Comparison of ENCODE assay signal across 8 cellular contexts in the genomic region with DNA sequence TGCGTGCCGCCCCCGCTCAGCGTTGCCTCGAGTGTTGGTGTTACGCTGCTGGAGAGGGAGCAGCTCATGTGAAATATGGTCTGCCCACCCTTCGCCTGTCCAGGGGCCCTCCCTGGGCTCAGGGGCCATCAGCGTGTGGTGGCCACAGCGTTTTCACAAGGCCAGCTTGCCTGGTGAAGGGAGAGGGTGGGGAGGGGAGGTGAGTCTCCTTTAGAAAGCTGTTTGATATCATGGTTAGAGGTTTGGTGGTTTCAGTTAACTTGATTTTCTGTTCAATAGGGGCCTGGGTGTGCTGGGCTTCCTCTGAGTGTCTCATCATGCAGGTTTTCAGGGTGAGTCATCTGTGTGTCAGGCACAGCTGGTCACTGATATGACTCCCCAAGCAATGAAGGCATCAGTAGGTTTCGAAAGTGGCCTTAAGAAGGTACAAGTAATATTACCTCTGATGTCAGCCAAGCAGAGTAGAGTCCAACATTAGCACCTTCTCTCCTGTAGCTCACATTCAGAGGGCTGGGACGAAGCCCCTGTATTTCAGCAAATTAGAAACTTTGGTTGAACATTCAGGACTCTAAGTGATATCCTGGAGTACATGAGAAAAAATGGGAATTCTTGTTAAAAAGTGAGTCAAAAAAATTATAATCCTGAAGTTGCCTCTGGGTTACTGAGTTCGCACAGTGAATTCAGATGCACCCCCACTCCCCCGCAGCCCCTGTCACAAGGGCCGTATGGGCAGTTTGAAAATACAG.
DNase-seq lines count a peak whose midpoint lies in the region; ATAC-seq, FAIRE-seq and TF ChIP-seq lines count a peak whose summit lies in the region.

No MANE protein-coding gene starts in this region.

- H2AK9ac ChIP-seq in IMR-90 (replicated peaks; ENCODE audit: low read depth, low read length, poor library complexity), result peak overlapping the region; percentile 62

- 53% methylated on average over 4 of the region's 14 CpGs; no CpG with 5 or more reads in 1 of the 2 experiments for WGBS in IMR-90 (ENCODE audit: extremely low coverage in 2 of 2, insufficient read length in 1 of 2), 2 experiments

- TF ChIP-seq RAD21 in IMR-90 (IDR thresholded peaks at IDR 0.05; ENCODE audit: low read length), result peak; percentile 7; the same call in 1 of the 2 replicates

- CTCF ChIA-PET in IMR-90 (lab: Yijun Ruan, JAX), result no interaction called here

- peak overlapping the region; percentile 41 for H3K4me2 ChIP-seq in IMR-90 (ENCODE audit: low read depth, low read length)

- DNase-seq in GM12891 (ENCODE audit: insufficient read length, low spot score) (no peak), IMR-90 (peak; percentile 98), astrocyte of the hippocampus (ENCODE audit: low read depth, low spot score) (peak; percentile 88), memory B cell (ENCODE audit: low spot score in 2 of 2) (no peak), HAP-1 (ENCODE audit: low spot score in 2 of 2) (no peak), epidermal melanocyte (ENCODE audit: insufficient read length, low spot score) (no peak)

- H3K14ac ChIP-seq in IMR-90 (replicated peaks; ENCODE audit: low read depth, low read length), result peak overlapping the region; percentile 34; the same call in 1 of the 2 replicates

- peak overlapping the region; percentile 4; the same call in 1 of the 2 replicates for H3K23ac ChIP-seq in IMR-90 (ENCODE audit: low read depth, low read length)

- ATAC-seq in IMR-90 (ENCODE audit: low read depth), result peak; percentile 92
- ATAC-seq in memory B cell (ENCODE audit: low read depth), result no peak
- ATAC-seq in HG02642 (IDR thresholded peaks at IDR 0.05; ENCODE audit: poor library complexity, unreplicated experiment), result no peak
- no peak for ATAC-seq in HG03432 (IDR thresholded peaks at IDR 0.05; ENCODE audit: unreplicated experiment)

- H2BK120ac ChIP-seq in IMR-90 (ENCODE audit: low read depth, low read length), result peak overlapping the region; percentile 76

- peak overlapping the region; percentile 81 for H3K27ac ChIP-seq in IMR-90 (ENCODE audit: insufficient read depth, low read length)

- TF ChIP-seq CTCF in IMR-90 (conservative IDR thresholded peaks at IDR 0.05; ENCODE audit: low read depth, low read length), result no peak

- peaks cover 21% of the 10 kb centered on the region for H3K4me1 Mint-ChIP-seq in memory B cell

- H3K27me3 Mint-ChIP-seq in memory B cell, result no peaks in the 10 kb centered on the region

- in situ Hi-C loops in IMR-90 (cut with MboI; ENCODE audit: low sequenced_read_pairs) (no loop called here), HAP-1 (cut with MboI; ENCODE audit: low sequenced_read_pairs) (no loop called here)

- no peak overlapping the region for H3K9ac ChIP-seq in IMR-90 (ENCODE audit: low read depth, low read length)

- POLR2A ChIA-PET in IMR-90 (lab: Charles Lee; ENCODE audit: unreplicated experiment), result interaction anchor here (1.0 kb wide), 1 partner anchor 56 kb away, joined by 4 read pairs; no protein-coding TSS in a partner anchor

- peak; percentile 31 for FAIRE-seq in GM12891 (lab: Jason Lieb, UNC)

- peak overlapping the region; percentile 16 for H3K18ac ChIP-seq in IMR-90 (ENCODE audit: low read depth, low read length)

- peaks cover 10% of the 10 kb centered on the region for H4K20me1 ChIP-seq in IMR-90 (ENCODE audit: insufficient read depth, low read length)

- TF ChIP-seq POLR2A in GM12891 (IDR thresholded peaks at IDR 0.05; ENCODE audit: low read depth, low read length) (no peak), IMR-90 (IDR thresholded peaks at IDR 0.05; ENCODE audit: low read depth, low read length) (no peak)

- H3K56ac ChIP-seq in IMR-90 (ENCODE audit: extremely low read depth, insufficient read depth, low read length), result no peak overlapping the region

- peak overlapping the region; percentile 90 for H2AK5ac ChIP-seq in IMR-90 (ENCODE audit: low read depth, low read length)

- H2BK15ac ChIP-seq in IMR-90 (ENCODE audit: low read depth, low read length), result peak overlapping the region; percentile 62; the same call in 1 of the 3 replicates

- peak overlapping the region; percentile 40 for H3K27ac Mint-ChIP-seq in memory B cell

- H3K9me1 ChIP-seq in IMR-90 (ENCODE audit: insufficient read depth, low read length), result peaks cover 23% of the 10 kb centered on the region

- dilution Hi-C loops in IMR-90 (cut with HindIII; ENCODE audit: low sequenced_read_pairs, unreplicated experiment), result no loop called here

- peak overlapping the region; percentile 82 for H2BK5ac ChIP-seq in IMR-90 (ENCODE audit: low read depth, low read length, poor library complexity, severe bottlenecking)

- intact Hi-C loops in IMR-90 (cut with micrococcal nuclease), result loop anchor here (1.0 kb wide), 1 partner anchor 18 kb away; no protein-coding TSS in a partner anchor

- no peaks in the 10 kb centered on the region for H3K9me3 ChIP-seq in IMR-90 (ENCODE audit: control insufficient read depth, insufficient read depth, low read length)
- no peaks in the 10 kb centered on the region for H3K9me3 ChIP-seq in HAP-1

- H3K4me1 ChIP-seq in IMR-90 (ENCODE audit: control insufficient read depth, insufficient read depth, low read length) (peaks cover 23% of the 10 kb centered on the region), HAP-1 (no peaks in the 10 kb centered on the region)

- H3K4me3 ChIP-seq in IMR-90 (ENCODE audit: insufficient read depth, low read depth, low read length) (no peak overlapping the region), HAP-1 (no peak overlapping the region)

- H4K91ac ChIP-seq in IMR-90 (ENCODE audit: insufficient read depth, low read depth, low read length), result peak overlapping the region; percentile 61

- H2AFZ ChIP-seq in IMR-90 (replicated peaks; ENCODE audit: low read length, poor library complexity), result peak overlapping the region; percentile 81

- no peak overlapping the region for H4K5ac ChIP-seq in IMR-90 (ENCODE audit: low read depth, low read length)

- H2BK20ac ChIP-seq in IMR-90 (ENCODE audit: low read depth, low read length), result peak overlapping the region; percentile 6; the same call in 1 of the 2 replicates

- peak overlapping the region; percentile 71 for H3K4ac ChIP-seq in IMR-90 (ENCODE audit: low read depth, low read length)

- no TSS peak for BruUV-seq in IMR-90 (replicated peaks; lab: Mats Ljungman, UMichigan)

- H3K36me3 Mint-ChIP-seq in memory B cell, result peaks cover 28% of the 10 kb centered on the region

- no peaks in the 10 kb centered on the region for H3K9me3 Mint-ChIP-seq in memory B cell

- H3K79me1 ChIP-seq in IMR-90 (ENCODE audit: low read depth in 1 of 2, low read length in 2 of 2), result peaks cover 17 to 47% of the 10 kb centered on the region in 2 experiments; a peak in 3 of 4 replicates

- no peak overlapping the region for H3K4me3 Mint-ChIP-seq in memory B cell

- H3K27me3 ChIP-seq in IMR-90 (ENCODE audit: control insufficient read depth, insufficient read depth, low read length) (no peaks in the 10 kb centered on the region), HAP-1 (ENCODE audit: low read depth) (no peaks in the 10 kb centered on the region)

- H3K36me3 ChIP-seq in IMR-90 (ENCODE audit: control insufficient read depth, insufficient read depth, low read length) (no peaks in the 10 kb centered on the region), HAP-1 (replicated peaks) (no peaks in the 10 kb centered on the region)

- peak overlapping the region; percentile 10 to 44; a peak in 2 of 4 replicates for H4K8ac ChIP-seq in IMR-90 (ENCODE audit: low read depth in 2 of 2, low read length in 2 of 2)

TF ChIP-seq in GM12891, 5 proteins besides CTCF, POLR2A, EP300 and RAD21:
- TF ChIP-seq TAF1 (IDR thresholded peaks at IDR 0.05; ENCODE audit: low read depth, low read length) (no peak), POU2F2 (IDR thresholded peaks at IDR 0.05; ENCODE audit: low read depth, low read length) (no peak), POLR2AphosphoS5 (IDR thresholded peaks at IDR 0.05; ENCODE audit: low read depth, low read length) (no peak), PAX5 (IDR thresholded peaks at IDR 0.05; ENCODE audit: insufficient read depth, low read length, severe bottlenecking) (no peak), SPI1 (IDR thresholded peaks at IDR 0.05; ENCODE audit: low read depth, low read length) (no peak)

TF ChIP-seq in IMR-90, 13 proteins besides CTCF, POLR2A, EP300 and RAD21:
- peak; percentile 80 for TF ChIP-seq CEBPB (IDR thresholded peaks at IDR 0.05; ENCODE audit: low read depth, low read length)
- TF ChIP-seq MAZ (IDR thresholded peaks at IDR 0.05; ENCODE audit: borderline replicate concordance, low read depth, low read length), result 0 out of 2 replicates have a peak, but pooled peaks have one; percentile 19
- no peak for TF ChIP-seq NFE2L2 (IDR thresholded peaks at IDR 0.05; ENCODE audit: low read depth, low read length)
- TF ChIP-seq, protein P1, sequence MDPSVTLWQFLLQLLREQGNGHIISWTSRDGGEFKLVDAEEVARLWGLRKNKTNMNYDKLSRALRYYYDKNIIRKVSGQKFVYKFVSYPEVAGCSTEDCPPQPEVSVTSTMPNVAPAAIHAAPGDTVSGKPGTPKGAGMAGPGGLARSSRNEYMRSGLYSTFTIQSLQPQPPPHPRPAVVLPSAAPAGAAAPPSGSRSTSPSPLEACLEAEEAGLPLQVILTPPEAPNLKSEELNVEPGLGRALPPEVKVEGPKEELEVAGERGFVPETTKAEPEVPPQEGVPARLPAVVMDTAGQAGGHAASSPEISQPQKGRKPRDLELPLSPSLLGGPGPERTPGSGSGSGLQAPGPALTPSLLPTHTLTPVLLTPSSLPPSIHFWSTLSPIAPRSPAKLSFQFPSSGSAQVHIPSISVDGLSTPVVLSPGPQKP (IDR thresholded peaks at IDR 0.05; ENCODE audit: borderline replicate concordance, low read depth, low read length), result no peak
- no peak for TF ChIP-seq MAFK (IDR thresholded peaks at IDR 0.05; ENCODE audit: low read depth, low read length)
- TF ChIP-seq RFX5 (IDR thresholded peaks at IDR 0.05; ENCODE audit: low read depth, low read length), result no peak
- peak; percentile 97 for TF ChIP-seq FOS (IDR thresholded peaks at IDR 0.05; ENCODE audit: low read depth, low read length)
- peak; percentile 58 for TF ChIP-seq RCOR1 (IDR thresholded peaks at IDR 0.05; ENCODE audit: insufficient replicate concordance, low read length)
- TF ChIP-seq SMC3 (IDR thresholded peaks at IDR 0.05; ENCODE audit: low read depth, low read length), result no peak
- no peak for TF ChIP-seq MXI1 (IDR thresholded peaks at IDR 0.05; ENCODE audit: borderline replicate concordance, low read depth, low read length)
- peak; percentile 68 for TF ChIP-seq BHLHE40 (IDR thresholded peaks at IDR 0.05; ENCODE audit: low read depth, low read length)
- TF ChIP-seq CHD1 (IDR thresholded peaks at IDR 0.05; ENCODE audit: low read depth, low read length), result no peak
TF ChIP-seq in IMR-90: peak in this region for 5.

Comparison
In these comparisons a context has a peak if more than half of its experiments do, and no peak if none do; other contexts are left out.
1. DNase-seq: peak in IMR-90 (single experiment) and astrocyte of the hippocampus (single experiment); none in GM12891 (single experiment), memory B cell (0 of 2), HAP-1 (0 of 2) and epidermal melanocyte (single experiment).